ENCODE assay signal across 12 cellular contexts in the genomic region with DNA sequence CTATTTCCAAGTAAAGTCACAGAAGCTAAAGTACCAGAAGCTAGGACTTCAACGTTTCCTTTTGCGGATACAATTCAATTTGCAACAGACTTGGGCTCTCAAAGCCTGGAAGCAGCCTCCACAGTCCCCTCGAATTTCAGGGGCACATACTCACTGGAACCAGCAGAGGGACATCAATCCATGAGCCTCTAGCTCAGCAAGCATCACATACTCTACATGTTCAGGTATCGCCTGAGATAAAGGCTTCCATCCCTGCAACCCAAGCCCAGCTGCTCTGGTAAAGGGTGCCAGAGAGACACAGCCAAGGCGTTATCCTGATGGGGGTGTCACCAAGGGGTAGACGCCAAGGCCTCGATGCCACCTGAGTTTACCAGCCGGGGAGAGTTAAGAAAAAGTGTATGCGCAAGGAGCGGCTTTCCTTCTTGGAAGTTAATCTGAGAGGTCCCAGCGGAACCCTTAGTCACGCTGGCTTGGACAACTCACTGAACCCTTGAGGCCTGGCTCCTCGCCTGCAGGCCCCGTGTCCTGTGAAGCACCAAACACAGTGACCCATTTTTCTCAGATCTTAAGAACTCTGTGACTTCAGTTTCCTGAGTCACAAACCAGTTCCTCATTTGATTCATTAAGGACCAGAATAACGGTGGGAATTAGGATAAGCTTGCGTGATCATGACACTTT. TPM values are rescaled to one million over a fixed set of nuclear protein-coding genes. Genes with fewer than 3 reads are reported as not detected.
DNase-seq lines count a peak whose midpoint lies in the region; ATAC-seq and TF ChIP-seq lines count a peak whose summit lies in the region.
"Had no signal": no experiment of that assay in that cellular context is flagged by ENCODE, and none has a peak within 500 bp of the region (broad histone marks: within the 10 kb centered on the region; RNA-seq: fewer than 3 reads in every experiment).

No MANE protein-coding gene starts in this region.

- intact Hi-C loops in Panc1 (cut with micrococcal nuclease; ENCODE audit: unreplicated experiment), result no loop called here

- POLR2A ChIA-PET in Panc1 (lab: Charles Lee), result no interaction called here

- no peak overlapping the region for H3K4me3 Mint-ChIP-seq in osteocyte (ENCODE audit: unreplicated experiment)
- H3K4me3 Mint-ChIP-seq: activated naive CD8-positive, alpha-beta T cell; memory B cell had no signal

- H3K9me3 ChIP-seq in Panc1 (ENCODE audit: control insufficient read depth, insufficient read depth, low read depth, low read length), result no peaks in the 10 kb centered on the region

- H3K4me3 ChIP-seq in GM12864 (ENCODE audit: low read depth, low read length), result no peak overlapping the region
- H3K4me3 ChIP-seq in Panc1 (ENCODE audit: low read depth in 2 of 2, low read length in 2 of 2), result no peak overlapping the region
- no peak overlapping the region for H3K4me3 ChIP-seq in fibroblast of pulmonary artery (replicated peaks; ENCODE audit: low read depth, low read length)

- DNase-seq in GM12864 (ENCODE audit: low read depth) (no peak), Panc1 (ENCODE audit: low read depth, low spot score) (no peak), fibroblast of pulmonary artery (ENCODE audit: low read depth) (no peak), osteocyte (ENCODE audit: extremely low spot score, unreplicated experiment) (no peak), NCI-H1694 (lab: John Stamatoyannopoulos, UW) (no peak), NCI-H146 (lab: John Stamatoyannopoulos, UW) (no peak), T1000 (lab: John Stamatoyannopoulos, UW) (no peak), omental fat pad (ENCODE audit: low spot score) (no peak)
- DNase-seq: activated CD4-positive, CD25-positive, alpha-beta regulatory T cell treated with anti-CD3 and anti-CD28 coated beads, Interleukin-2, amount 50 U/mL, for 72 hours had no signal

- in situ Hi-C loops in Panc1 (cut with HindIII; ENCODE audit: low pct_unique_long_range_greater_than_20kb, low sequenced_read_pairs), result no loop called here

- ATAC-seq in Panc1, result peak; percentile 63; the same call in 1 of the 2 replicates
- ATAC-seq in omental fat pad (ENCODE audit: low FRiP score), result no peak

- H3K27me3 Mint-ChIP-seq in osteocyte (ENCODE audit: unreplicated experiment), result no peaks in the 10 kb centered on the region
- H3K27me3 Mint-ChIP-seq: activated naive CD8-positive, alpha-beta T cell; memory B cell had no signal

- no peak overlapping the region for H3K27ac Mint-ChIP-seq in osteocyte (ENCODE audit: unreplicated experiment)
- H3K27ac Mint-ChIP-seq: activated naive CD8-positive, alpha-beta T cell had no signal

- no peaks in the 10 kb centered on the region for H3K9me3 Mint-ChIP-seq in osteocyte (ENCODE audit: unreplicated experiment)
- H3K9me3 Mint-ChIP-seq: memory B cell had no signal

- H3K27ac ChIP-seq in Panc1 (ENCODE audit: low read length), result no peak overlapping the region

- H3K36me3 ChIP-seq in Panc1 (ENCODE audit: control insufficient read depth, insufficient read depth, low read length), result no peaks in the 10 kb centered on the region

- no peaks in the 10 kb centered on the region for H3K27me3 ChIP-seq in Panc1 (ENCODE audit: control insufficient read depth, insufficient read depth, low read length)

- H3K4me1 Mint-ChIP-seq in osteocyte (ENCODE audit: unreplicated experiment), result no peaks in the 10 kb centered on the region
- H3K4me1 Mint-ChIP-seq: memory B cell had no signal

- TF ChIP-seq CTCF in GM12864 (IDR thresholded peaks at IDR 0.05; ENCODE audit: low read depth, low read length, missing control alignments) (peak; percentile 21), Panc1 (IDR thresholded peaks at IDR 0.05) (no peak), fibroblast of pulmonary artery (IDR thresholded peaks at IDR 0.05; ENCODE audit: low read length, missing control alignments) (peak; percentile 26), osteocyte (IDR thresholded peaks at IDR 0.05) (peak; percentile 7), omental fat pad (IDR thresholded peaks at IDR 0.05) (no peak)

- CTCF ChIA-PET in Panc1 (lab: Charles Lee), result interaction anchor here (0.6 to 1.2 kb wide), 3 partner anchors 8 to 584 kb away, joined by 3 to 5 read pairs (median 3); no protein-coding TSS in a partner anchor

- H3K4me1 ChIP-seq in Panc1 (ENCODE audit: control insufficient read depth, insufficient read depth, low read length), result no peaks in the 10 kb centered on the region; the same call in 1 of the 2 replicates

- H3K36me3 Mint-ChIP-seq in osteocyte (ENCODE audit: unreplicated experiment), result peaks cover 8% of the 10 kb centered on the region
- H3K36me3 Mint-ChIP-seq: activated naive CD8-positive, alpha-beta T cell had no signal

- no TSS peak for BruUV-seq in Panc1 (replicated peaks; lab: Mats Ljungman, UMichigan)

RNA-seq across cellular contexts. Expression of a gene that starts 13.0 kb away (rescaled TPM):
- total RNA-seq in Panc1 (2021; ENCODE audit: unreplicated experiment) (28.7 TPM), osteocyte (18.9 and 21.4 TPM in 2 replicates), omental fat pad (10 to 100 TPM in 3 of 4 donors, 1 to 10 TPM in 1; 9.9 to 27.3 (median 20.6) TPM)
- polyA plus RNA-seq in Panc1 (2012; ENCODE audit: insufficient read length), result 73.8 TPM

RNA-seq across cellular contexts. Expression of a gene that starts 21.2 kb away (rescaled TPM):
- total RNA-seq in Panc1 (2021; ENCODE audit: unreplicated experiment), result 259 TPM
- polyA plus RNA-seq in Panc1 (2012; ENCODE audit: insufficient read length), result 275 TPM
- total RNA-seq in osteocyte, result 180 and 183 TPM in 2 replicates
- total RNA-seq in omental fat pad, result 100 to 1,000 TPM in 1 of 4 donors, 10 to 100 TPM in 3; 40.3 to 216 (median 58.2) TPM

RNA-seq across cellular contexts. Expression of a gene that starts 41.7 kb away (rescaled TPM):
- total RNA-seq in Panc1 (2021; ENCODE audit: unreplicated experiment), result not detected
- polyA plus RNA-seq in Panc1 (2012; ENCODE audit: insufficient read length), result not detected
- 0.13 TPM in 1 of 2 replicates, not detected in the other for total RNA-seq in osteocyte
- total RNA-seq in omental fat pad, result not detected
- polyA plus RNA-seq: esophagus had no signal

Comparison
In these comparisons a context has a peak if more than half of its experiments do, and no peak if none do; other contexts are left out.
1. CTCF ChIP-seq: peak in GM12864 (single experiment), fibroblast of pulmonary artery (single experiment) and osteocyte (single experiment); none in Panc1 (single experiment) and omental fat pad (0 of 3).